In genomic region chr7:44982535-44982923, GRCh38 we compare ENCODE assay signal across 17 cellular contexts. TPM values are rescaled to one million over a fixed set of nuclear protein-coding genes. Genes with fewer than 3 reads are reported as not detected.
DNase-seq lines count a peak whose midpoint lies in the region; ATAC-seq, FAIRE-seq and TF ChIP-seq lines count a peak whose summit lies in the region.
"Had no signal": no experiment of that assay in that cellular context is flagged by ENCODE, and none has a peak within 500 bp of the region (broad histone marks: within the 10 kb centered on the region; RNA-seq: fewer than 3 reads in every experiment).

No MANE protein-coding gene starts in this region.

- H3K9ac ChIP-seq in HepG2 (ENCODE audit: insufficient read depth, low read depth, low read length) (no peak overlapping the region), mesenchymal stem cell (ENCODE audit: low read length) (no peak overlapping the region)

- TF ChIP-seq RAD21 in HepG2 (CRISPR knock-in tag; IDR thresholded peaks at IDR 0.05), result no peak

- in situ Hi-C loops in HepG2 (cut with HindIII; ENCODE audit: extremely low pct_ligation_motif_present, low pct_unique_long_range_greater_than_20kb), result no loop called here

- H3K4me3 Mint-ChIP-seq in CD8-positive, alpha-beta T cell, result no peak overlapping the region
- peak overlapping the region; percentile 73 for H3K4me3 Mint-ChIP-seq in natural killer cell treated with Interleukin-12 subunit alpha and Interleukin-12 subunit beta and Interleukin-15 and Interleukin-18, amount 100 ng/mL, for 72 hours

- POLR2A ChIA-PET in CD8-positive, alpha-beta T cell (lab: Charles Lee), result interaction anchor here (1.1 to 2.0 kb wide), 2 partner anchors 14 to 46 kb away, joined by 3 to 10 read pairs; no protein-coding TSS in a partner anchor
- POLR2A ChIA-PET in HEK293 (lab: Yijun Ruan, JAX), result interaction anchor here (0.7 to 3.9 kb wide), 5 partner anchors 9 to 263 kb away, joined by 3 to 37 read pairs (median 13); partner anchors contain the start of gene CCM2
- POLR2A ChIA-PET in HepG2 (lab: Yijun Ruan, JAX), result interaction anchor here (1.9 kb wide), 1 partner anchor 10 kb away, joined by 7 read pairs; no protein-coding TSS in a partner anchor

- H3K27me3 ChIP-seq in CD8-positive, alpha-beta T cell (ENCODE audit: insufficient read depth, low read length), result no peaks in the 10 kb centered on the region
- H3K27me3 ChIP-seq in HepG2 (ENCODE audit: control insufficient read depth in 1 of 2, insufficient read depth in 2 of 2, low read length in 2 of 2), result no peaks in the 10 kb centered on the region
- H3K27me3 ChIP-seq in mesenchymal stem cell (ENCODE audit: control insufficient read depth in 1 of 2, insufficient read depth in 1 of 2, low read length in 2 of 2), result no peaks in the 10 kb centered on the region
- H3K27me3 ChIP-seq: cardiac muscle cell, left lung, neutrophil, tibial nerve had no signal

- FAIRE-seq in HepG2 (lab: Jason Lieb, UNC), result no peak
- FAIRE-seq: D721Med had no signal

- H3K27ac Mint-ChIP-seq in CD8-positive, alpha-beta T cell, result peak overlapping the region; percentile 77
- H3K27ac Mint-ChIP-seq in natural killer cell treated with Interleukin-12 subunit alpha and Interleukin-12 subunit beta and Interleukin-15 and Interleukin-18, amount 100 ng/mL, for 72 hours, result peak overlapping the region; percentile 97 to 99

- no peak overlapping the region for H4K91ac ChIP-seq in mesenchymal stem cell (ENCODE audit: low read length)

- peaks cover 63% of the 10 kb centered on the region for H3K36me3 Mint-ChIP-seq in CD8-positive, alpha-beta T cell
- peaks cover 37% of the 10 kb centered on the region for H3K36me3 Mint-ChIP-seq in natural killer cell treated with Interleukin-12 subunit alpha and Interleukin-12 subunit beta and Interleukin-15 and Interleukin-18, amount 100 ng/mL, for 72 hours

- peaks cover 84% of the 10 kb centered on the region for H3K4me1 Mint-ChIP-seq in CD8-positive, alpha-beta T cell (ENCODE audit: low read depth)
- peaks cover 72 to 73% of the 10 kb centered on the region in 2 donors for H3K4me1 Mint-ChIP-seq in natural killer cell treated with Interleukin-12 subunit alpha and Interleukin-12 subunit beta and Interleukin-15 and Interleukin-18, amount 100 ng/mL, for 72 hours (ENCODE audit: low read depth in 2 of 2)

- H3K27me3 Mint-ChIP-seq in CD8-positive, alpha-beta T cell (ENCODE audit: low read depth), result no peaks in the 10 kb centered on the region
- no peaks in the 10 kb centered on the region for H3K27me3 Mint-ChIP-seq in natural killer cell treated with Interleukin-12 subunit alpha and Interleukin-12 subunit beta and Interleukin-15 and Interleukin-18, amount 100 ng/mL, for 72 hours

- CTCF ChIA-PET in CD8-positive, alpha-beta T cell (lab: Charles Lee), result interaction anchor here (2.4 to 3.4 kb wide), 2 partner anchors 9 to 154 kb away, joined by 11 to 15 read pairs; no protein-coding TSS in a partner anchor
- CTCF ChIA-PET in HEK293 (lab: Yijun Ruan, JAX) (interaction anchor here (0.9 to 2.6 kb wide), 4 partner anchors 9 to 155 kb away, joined by 3 to 18 read pairs (median 3); no protein-coding TSS in a partner anchor), HepG2 (lab: Yijun Ruan, JAX; ENCODE audit: low intra/inter-chr PET ratio, low total read pairs) (no interaction called here)

- H4K8ac ChIP-seq in mesenchymal stem cell (ENCODE audit: low read length), result no peak overlapping the region

- no peaks in the 10 kb centered on the region for H3K9me3 ChIP-seq in CD8-positive, alpha-beta T cell (ENCODE audit: low read length)
- no peaks in the 10 kb centered on the region for H3K9me3 ChIP-seq in HEK293 (ENCODE audit: control insufficient read depth, insufficient read depth, low read depth, low read length)
- no peaks in the 10 kb centered on the region for H3K9me3 ChIP-seq in HepG2 (ENCODE audit: low read length)
- no peaks in the 10 kb centered on the region for H3K9me3 ChIP-seq in mesenchymal stem cell (ENCODE audit: control insufficient read depth, low read length)
- H3K9me3 ChIP-seq: left lung, neutrophil, tibial nerve had no signal

- no peak overlapping the region for H3K14ac ChIP-seq in mesenchymal stem cell (ENCODE audit: low read length in 2 of 2)

- no peak for TF ChIP-seq EP300 in HepG2 (IDR thresholded peaks at IDR 0.05; ENCODE audit: low read depth in 2 of 2, low read length in 2 of 2)
- no peak for TF ChIP-seq EP300 in HepG2 (CRISPR knock-in tag; IDR thresholded peaks at IDR 0.05; ENCODE audit: borderline replicate concordance)

- H3K4me3 ChIP-seq in CD8-positive, alpha-beta T cell (ENCODE audit: low read depth, low read length), result no peak overlapping the region
- H3K4me3 ChIP-seq in HEK293 (ENCODE audit: low read depth, low read length), result no peak overlapping the region
- H3K4me3 ChIP-seq in HepG2 (replicated peaks in 1 of 3; ENCODE audit: insufficient read depth in 1 of 3, low read depth in 2 of 3, low read length in 3 of 3), result no peak overlapping the region
- no peak overlapping the region for H3K4me3 ChIP-seq in mesenchymal stem cell (ENCODE audit: insufficient read depth in 1 of 2, low read depth in 1 of 2, low read length in 2 of 2)
- H3K4me3 ChIP-seq: cardiac muscle cell, skin epidermis, tibial nerve had no signal

- no peak overlapping the region for H3K4ac ChIP-seq in mesenchymal stem cell (ENCODE audit: low read depth in 1 of 2, low read length in 2 of 2)

- no TSS peak for BruUV-seq in HepG2 (replicated peaks; lab: Mats Ljungman, UMichigan)

- H2BK120ac ChIP-seq in mesenchymal stem cell (ENCODE audit: low read depth, low read length), result no peak overlapping the region

- WGBS in HepG2 (ENCODE audit: low lambda C conversion rate), result 86% methylated on average over 1 of the region's 1 CpG
- 100% methylated on average over 1 of the region's 1 CpG for WGBS in mesenchymal stem cell

- peaks cover 7% of the 10 kb centered on the region for H3K79me1 ChIP-seq in mesenchymal stem cell (replicated peaks; ENCODE audit: low read length, poor library complexity, severe bottlenecking)

- H3K23ac ChIP-seq in mesenchymal stem cell (ENCODE audit: low read length in 2 of 2), result no peak overlapping the region

- no peak overlapping the region for H3K18ac ChIP-seq in mesenchymal stem cell (ENCODE audit: low read depth in 1 of 2, low read length in 2 of 2)

- no peak overlapping the region for H2AK5ac ChIP-seq in mesenchymal stem cell (ENCODE audit: low read length, severe bottlenecking)

- no peak overlapping the region for H2BK15ac ChIP-seq in mesenchymal stem cell (ENCODE audit: low read depth, poor library complexity, severe bottlenecking)

- peaks cover 23% of the 10 kb centered on the region for H3K36me3 ChIP-seq in CD8-positive, alpha-beta T cell (ENCODE audit: insufficient read depth, low read length)
- H3K36me3 ChIP-seq in HEK293 (ENCODE audit: control insufficient read depth in 2 of 2, insufficient read depth in 1 of 2, low read length in 2 of 2), result peaks cover 8 to 52% of the 10 kb centered on the region in 2 experiments; a peak in 2 of 3 replicates
- no peaks in the 10 kb centered on the region for H3K36me3 ChIP-seq in HepG2 (replicated peaks in 1 of 2; ENCODE audit: control insufficient read depth in 1 of 2, insufficient read depth in 2 of 2, low read length in 2 of 2)
- H3K36me3 ChIP-seq in mesenchymal stem cell (ENCODE audit: control insufficient read depth in 1 of 2, insufficient read depth in 2 of 2, low read depth in 1 of 2, low read length in 2 of 2), result peaks cover 41 to 54% of the 10 kb centered on the region in 2 experiments

- TF ChIP-seq CTCF in CD8-positive, alpha-beta T cell (IDR thresholded peaks at IDR 0.05), result no peak
- no peak for TF ChIP-seq CTCF in HEK293 (tag by site-specific recombination; IDR thresholded peaks at IDR 0.05)
- no peak for TF ChIP-seq CTCF in HepG2 (CRISPR knock-in tag; IDR thresholded peaks at IDR 0.05)

- no peak for ATAC-seq in CD8-positive, alpha-beta T cell
- ATAC-seq in natural killer cell treated with Interleukin-12 subunit alpha and Interleukin-12 subunit beta and Interleukin-15 and Interleukin-18, amount 100 ng/mL, for 72 hours, result no peak
- no peak for ATAC-seq in HepG2
- ATAC-seq: left lung had no signal

- H3K27ac ChIP-seq in CD8-positive, alpha-beta T cell (ENCODE audit: low read depth, low read length), result no peak overlapping the region
- H3K27ac ChIP-seq in HEK293 (ENCODE audit: extremely low read depth, low read depth, low read length) (no peak overlapping the region), HepG2 (ENCODE audit: extremely low read length, insufficient read depth, low read length) (no peak overlapping the region), mesenchymal stem cell (ENCODE audit: low read length, poor library complexity, severe bottlenecking) (no peak overlapping the region)
- H3K27ac ChIP-seq: neutrophil had no signal

- no peaks in the 10 kb centered on the region for H4K20me1 ChIP-seq in HepG2 (ENCODE audit: insufficient read depth, low read length)

- intact Hi-C loops in CD8-positive, alpha-beta T cell (cut with DNase I, micrococcal nuclease), result no loop called here
- intact Hi-C loops in HepG2 (cut with micrococcal nuclease; ENCODE audit: unreplicated experiment), result no loop called here

- no peak for DNase-seq in CD8-positive, alpha-beta T cell
- peak; percentile 47 to 50 for DNase-seq in activated T-cell treated with anti-CD3 and anti-CD28 coated beads, Interleukin-2, amount 50 U/mL, for 48 hours
- no peak for DNase-seq in natural killer cell treated with Interleukin-12 subunit alpha and Interleukin-12 subunit beta and Interleukin-15 and Interleukin-18, amount 100 ng/mL, for 72 hours (ENCODE audit: low spot score)
- DNase-seq in DMS114 treated with DMSO at 0.1 percent for 48 hours (lab: John Stamatoyannopoulos, UW; ENCODE audit: unreplicated experiment) (no peak), HepG2 (ENCODE audit: low spot score) (no peak), mesenchymal stem cell (no peak)
- DNase-seq: left lung, NCI-H1092, NCI-H446 treated with DMSO at 0.1 percent for 48 hours had no signal

- TF ChIP-seq POLR2A in HepG2 (IDR thresholded peaks at IDR 0.05; ENCODE audit: insufficient read depth in 1 of 2, low read depth in 2 of 2, low read length in 2 of 2), result no peak

- peaks cover 68% of the 10 kb centered on the region for H3K4me1 ChIP-seq in CD8-positive, alpha-beta T cell (ENCODE audit: insufficient read depth, low read length)
- H3K4me1 ChIP-seq in HEK293 (ENCODE audit: control insufficient read depth, insufficient read depth, low read length) (no peaks in the 10 kb centered on the region), HepG2 (ENCODE audit: insufficient read depth, low read length) (peaks cover 22% of the 10 kb centered on the region), mesenchymal stem cell (ENCODE audit: control insufficient read depth, insufficient read depth, low read depth, low read length) (peaks cover 16% of the 10 kb centered on the region)

- H2AFZ ChIP-seq in HepG2 (ENCODE audit: low read length) (no peak overlapping the region), mesenchymal stem cell (ENCODE audit: low read depth, low read length) (no peak overlapping the region)

- no peaks in the 10 kb centered on the region for H3K9me3 Mint-ChIP-seq in CD8-positive, alpha-beta T cell
- no peaks in the 10 kb centered on the region for H3K9me3 Mint-ChIP-seq in natural killer cell treated with Interleukin-12 subunit alpha and Interleukin-12 subunit beta and Interleukin-15 and Interleukin-18, amount 100 ng/mL, for 72 hours

- no peaks in the 10 kb centered on the region for H3K79me2 ChIP-seq in HepG2 (ENCODE audit: insufficient read depth, low read length)

- H3K4me2 ChIP-seq in HepG2 (ENCODE audit: low read depth, low read length) (no peak overlapping the region), mesenchymal stem cell (ENCODE audit: low read length, poor library complexity, severe bottlenecking) (no peak overlapping the region)

- H2BK12ac ChIP-seq in mesenchymal stem cell (ENCODE audit: low read length in 2 of 2), result no peak overlapping the region

- no peak overlapping the region for H2BK5ac ChIP-seq in mesenchymal stem cell (ENCODE audit: low read depth, low read length, poor library complexity, severe bottlenecking)

RNA-seq across cellular contexts. Expression of gene MYO1G, which starts 3.7 kb away (rescaled TPM):
- 100 to 1,000 TPM; 142 to 143 TPM for total RNA-seq in CD8-positive, alpha-beta T cell
- 100 to 1,000 TPM; 465 to 518 TPM for total RNA-seq in natural killer cell treated with Interleukin-12 subunit alpha and Interleukin-12 subunit beta and Interleukin-15 and Interleukin-18, amount 100 ng/mL, for 72 hours
- 0.28 and 0.29 TPM in 2 replicates for total RNA-seq in HepG2 (2016; rRNA removed; fragmentation: Illumina TruSeq; extraction: Trizol)
- 0.09 TPM in 1 of 2 replicates, not detected in the other for total RNA-seq in HepG2 (2016; cell fraction: cytosol; rRNA removed; fragmentation: Illumina TruSeq; extraction: Trizol; ENCODE audit: low read depth)
- 0.12 and 0.22 TPM in 2 replicates for total RNA-seq in HepG2 (2016; cell fraction: insoluble cytoplasmic fraction; rRNA removed; fragmentation: Illumina TruSeq; extraction: Trizol)
- not detected in 2 replicates for total RNA-seq in HepG2 (2016; cell fraction: membrane; rRNA removed; fragmentation: Illumina TruSeq; extraction: Trizol)
- total RNA-seq in HepG2 (2016; cell fraction: nucleus; rRNA removed; fragmentation: Illumina TruSeq; extraction: Trizol), result 0.28 TPM in 1 of 2 replicates, not detected in the other
- polyA plus RNA-seq in HepG2 (2011; rRNA removed), result 1.1 and 2.4 TPM in 2 replicates
- polyA plus RNA-seq in HepG2 (2011; cell fraction: cytosol; rRNA removed), result 0.71 and 1.2 TPM in 2 replicates
- polyA plus RNA-seq in HepG2 (2011; cell fraction: nucleus; rRNA removed), result 3.8 and 5.7 TPM in 2 replicates
- polyA plus RNA-seq in HepG2 (2012), result 0.44 and 1.2 TPM in 2 replicates
- polyA plus RNA-seq in HepG2 (2016; cell fraction: cytosol; fragmentation: Illumina TruSeq; extraction: Trizol; ENCODE audit: low read depth), result not detected in 2 replicates
- polyA plus RNA-seq in HepG2 (2016; cell fraction: insoluble cytoplasmic fraction; fragmentation: Illumina TruSeq; extraction: Trizol; ENCODE audit: low read depth), result 0.15 and 0.21 TPM in 2 replicates
- 0.08 TPM in 1 of 2 replicates, not detected in the other for polyA plus RNA-seq in HepG2 (2016; cell fraction: membrane; fragmentation: Illumina TruSeq; extraction: Trizol; ENCODE audit: low read depth)
- polyA plus RNA-seq in HepG2 (2016; cell fraction: nucleus; fragmentation: Illumina TruSeq; extraction: Trizol; ENCODE audit: insufficient read depth, low read depth), result 0.31 and 0.44 TPM in 2 replicates
- polyA minus RNA-seq in HepG2 (2011; rRNA and poly(A)+ RNA removed; ENCODE audit: low replicate concordance), result 1.7 and 89.4 TPM in 2 replicates
- polyA minus RNA-seq in HepG2 (2011; cell fraction: cytosol; rRNA and poly(A)+ RNA removed), result 0.70 and 1.2 TPM in 2 replicates
- 1.4 and 2.6 TPM in 2 replicates for polyA minus RNA-seq in HepG2 (2011; cell fraction: nucleus; rRNA and poly(A)+ RNA removed)
- polyA plus RNA-seq in mesenchymal stem cell (2013, experiment 1 of 2), result not detected
- not detected for polyA plus RNA-seq in mesenchymal stem cell (2013, experiment 2 of 2)
- total RNA-seq: H4, RPMI7951 had no signal

RNA-seq across cellular contexts. Expression of gene CCM2, which starts 17.5 kb away (rescaled TPM):
- total RNA-seq in CD8-positive, alpha-beta T cell, result 10 to 100 TPM; 42.8 to 44.6 TPM
- total RNA-seq in natural killer cell treated with Interleukin-12 subunit alpha and Interleukin-12 subunit beta and Interleukin-15 and Interleukin-18, amount 100 ng/mL, for 72 hours, result 10 to 100 TPM; 59.2 to 68.4 TPM
- total RNA-seq in HepG2 (2016; rRNA removed; fragmentation: Illumina TruSeq; extraction: Trizol), result 14.2 and 15.8 TPM in 2 replicates
- 18.2 and 19.1 TPM in 2 replicates for total RNA-seq in HepG2 (2016; cell fraction: cytosol; rRNA removed; fragmentation: Illumina TruSeq; extraction: Trizol; ENCODE audit: low read depth)
- 12.5 and 16.6 TPM in 2 replicates for total RNA-seq in HepG2 (2016; cell fraction: insoluble cytoplasmic fraction; rRNA removed; fragmentation: Illumina TruSeq; extraction: Trizol)
- 37.4 and 37.5 TPM in 2 replicates for total RNA-seq in HepG2 (2016; cell fraction: membrane; rRNA removed; fragmentation: Illumina TruSeq; extraction: Trizol)
- total RNA-seq in HepG2 (2016; cell fraction: nucleus; rRNA removed; fragmentation: Illumina TruSeq; extraction: Trizol), result 9.5 and 10.1 TPM in 2 replicates
- polyA plus RNA-seq in HepG2 (2011; rRNA removed), result 13.7 and 20.8 TPM in 2 replicates
- 13.4 and 18.8 TPM in 2 replicates for polyA plus RNA-seq in HepG2 (2011; cell fraction: cytosol; rRNA removed)
- 21.0 and 23.0 TPM in 2 replicates for polyA plus RNA-seq in HepG2 (2011; cell fraction: nucleus; rRNA removed)
- polyA plus RNA-seq in HepG2 (2012), result 10.2 and 13.2 TPM in 2 replicates
- polyA plus RNA-seq in HepG2 (2016; cell fraction: cytosol; fragmentation: Illumina TruSeq; extraction: Trizol; ENCODE audit: low read depth), result 25.8 and 27.8 TPM in 2 replicates
- 14.5 and 18.7 TPM in 2 replicates for polyA plus RNA-seq in HepG2 (2016; cell fraction: insoluble cytoplasmic fraction; fragmentation: Illumina TruSeq; extraction: Trizol; ENCODE audit: low read depth)
- 34.2 and 39.7 TPM in 2 replicates for polyA plus RNA-seq in HepG2 (2016; cell fraction: membrane; fragmentation: Illumina TruSeq; extraction: Trizol; ENCODE audit: low read depth)
- polyA plus RNA-seq in HepG2 (2016; cell fraction: nucleus; fragmentation: Illumina TruSeq; extraction: Trizol; ENCODE audit: insufficient read depth, low read depth), result 20.6 and 22.6 TPM in 2 replicates
- polyA minus RNA-seq in HepG2 (2011; rRNA and poly(A)+ RNA removed; ENCODE audit: low replicate concordance), result 18.9 and 30.7 TPM in 2 replicates
- polyA minus RNA-seq in HepG2 (2011; cell fraction: cytosol; rRNA and poly(A)+ RNA removed), result 8.0 and 10.6 TPM in 2 replicates
- 3.9 and 8.0 TPM in 2 replicates for polyA minus RNA-seq in HepG2 (2011; cell fraction: nucleus; rRNA and poly(A)+ RNA removed)
- 39.8 TPM for polyA plus RNA-seq in mesenchymal stem cell (2013, experiment 1 of 2)
- 39.9 TPM for polyA plus RNA-seq in mesenchymal stem cell (2013, experiment 2 of 2)

Comparison
In these comparisons a context has a peak if more than half of its experiments do, and no peak if none do; other contexts are left out.
1. DNase-seq: peak in activated T-cell treated with anti-CD3 and anti-CD28 coated beads, Interleukin-2, amount 50 U/mL, for 48 hours (2 of 2); none in CD8-positive, alpha-beta T cell (0 of 7), natural killer cell treated with Interleukin-12 subunit alpha and Interleukin-12 subunit beta and Interleukin-15 and Interleukin-18, amount 100 ng/mL, for 72 hours (single experiment), DMS114 treated with DMSO at 0.1 percent for 48 hours (single experiment), HepG2 (single experiment) and mesenchymal stem cell (single experiment).
2. RNA of gene MYO1G, which starts 3.7 kb away (total RNA-seq): 465 to 518 TPM in natural killer cell treated with Interleukin-12 subunit alpha and Interleukin-12 subunit beta and Interleukin-15 and Interleukin-18, amount 100 ng/mL, for 72 hours and 142 to 143 TPM in CD8-positive, alpha-beta T cell; 0.09 to 0.29 TPM in HepG2; every median in the first group is over 100 times any median in the second.